8 cellular contexts compared by ENCODE assay signal in genomic region chr1:155241069-155241679, GRCh38. TPM values are rescaled to one million over a fixed set of nuclear protein-coding genes. Genes with fewer than 3 reads are reported as not detected.
DNase-seq lines count a peak whose midpoint lies in the region; ATAC-seq, FAIRE-seq and TF ChIP-seq lines count a peak whose summit lies in the region.

No MANE protein-coding gene starts in this region.

- H3K4me3 ChIP-seq in breast epithelium: peak overlapping the region; percentile 38 to 63 (median 47)
- H3K4me3 ChIP-seq in iPS-15b (ENCODE audit: low read depth, low read length): peak overlapping the region; percentile 50
- peak overlapping the region; percentile 30 to 45 (median 42) for H3K4me3 ChIP-seq in sigmoid colon

- no peaks in the 10 kb centered on the region for H3K9me3 ChIP-seq in breast epithelium
- H3K9me3 ChIP-seq in iPS-15b (ENCODE audit: control insufficient read depth, insufficient read depth, low read length): no peaks in the 10 kb centered on the region
- H3K9me3 ChIP-seq in sigmoid colon: no peaks in the 10 kb centered on the region

- no peak for TF ChIP-seq EP300 in sigmoid colon (IDR thresholded peaks at IDR 0.05)

- no peak overlapping the region for H3K9ac ChIP-seq in iPS-15b (ENCODE audit: low read depth, low read length)

- TF ChIP-seq CTCF in breast epithelium (IDR thresholded peaks at IDR 0.05): no peak
- TF ChIP-seq CTCF in sigmoid colon (IDR thresholded peaks at IDR 0.05): no peak

- TF ChIP-seq POLR2A in breast epithelium (IDR thresholded peaks at IDR 0.05): no peak
- no peak for TF ChIP-seq POLR2A in sigmoid colon (IDR thresholded peaks at IDR 0.05)

- peak; percentile 69 for FAIRE-seq in TTC549 (lab: Jason Lieb, UNC)

- H3K27me3 ChIP-seq in breast epithelium (peaks cover 0 to 3% of the 10 kb centered on the region in 2 donors), iPS-15b (ENCODE audit: control insufficient read depth, insufficient read depth, low read length) (peaks cover 19% of the 10 kb centered on the region), sigmoid colon (no peaks in the 10 kb centered on the region)

- in situ Hi-C loops in ACHN (cut with HindIII; ENCODE audit: low pct_ligation_motif_present, low pct_unique_long_range_greater_than_20kb, low sequenced_read_pairs): no loop called here

- intact Hi-C loops in breast epithelium (cut with DNase I; ENCODE audit: low total_unique reads): no loop called here
- intact Hi-C loops in sigmoid colon (cut with DNase I): loop anchor here (5.0 kb wide), 1 partner anchor 34 kb away; the partner anchor contains the start of genes MTX1 and THBS3

- ATAC-seq in GM21576 (IDR thresholded peaks at IDR 0.05; ENCODE audit: unreplicated experiment) (peak; percentile 36), GM19351 (IDR thresholded peaks at IDR 0.05; ENCODE audit: unreplicated experiment) (no peak)

- H3K36me3 ChIP-seq in breast epithelium (no peaks in the 10 kb centered on the region), iPS-15b (ENCODE audit: control insufficient read depth, insufficient read depth, low read length) (peaks cover 3% of the 10 kb centered on the region), sigmoid colon (peaks cover 0 to 32% (median 9%) of the 10 kb centered on the region in 4 donors)

- WGBS in sigmoid colon, 2 donors: 5 to 16% methylated on average over 4 of the region's 4 CpGs

- peaks cover 0 to 5% of the 10 kb centered on the region in 2 donors for H3K4me1 ChIP-seq in breast epithelium
- no peaks in the 10 kb centered on the region for H3K4me1 ChIP-seq in iPS-15b (ENCODE audit: control insufficient read depth, insufficient read depth, low read length)
- H3K4me1 ChIP-seq in sigmoid colon: peaks cover 7 to 43% (median 37%) of the 10 kb centered on the region in 4 donors

- H3K27ac ChIP-seq in breast epithelium (peak overlapping the region; percentile 17 to 56), sigmoid colon (peak overlapping the region; percentile 34 to 49 (median 44))

- DNase-seq in ACHN (peak; percentile 87), NCI-H2171 treated with DMSO at 0.1 percent for 48 hours (lab: John Stamatoyannopoulos, UW) (peak; percentile 76), breast epithelium (ENCODE audit: low spot score in 2 of 2) (peak in 1 of 2 donors; percentile 74), sigmoid colon (peak; percentile 86)

RNA-seq across cellular contexts. Expression of gene ENTREP3, which starts 14.1 kb away (rescaled TPM):
- total RNA-seq in breast epithelium (10 to 100 TPM in 2 of 3 donors, 1 to 10 TPM in 1; 8.2 to 12.1 (median 10.2) TPM), sigmoid colon (10 to 100 TPM; 11.8 to 44.0 (median 16.0) TPM)
- polyA plus RNA-seq in sigmoid colon: 10 to 100 TPM in 1 of 3 donors, 1 to 10 TPM in 2; 5.4 to 17.6 (median 6.5) TPM

RNA-seq across cellular contexts. Expression of gene SCAMP3, which starts 21.0 kb away (rescaled TPM):
- total RNA-seq in breast epithelium (10 to 100 TPM; 64.9 to 72.0 (median 68.3) TPM), sigmoid colon (10 to 100 TPM; 25.1 to 45.3 (median 36.5) TPM)
- 10 to 100 TPM; 11.6 to 56.4 (median 22.8) TPM for polyA plus RNA-seq in sigmoid colon

RNA-seq across cellular contexts. Expression of gene CLK2, which starts 32.1 kb away (rescaled TPM):
- total RNA-seq in breast epithelium (10 to 100 TPM; 29.1 to 53.4 (median 48.7) TPM), sigmoid colon (10 to 100 TPM; 21.4 to 33.2 (median 25.3) TPM)
- polyA plus RNA-seq in sigmoid colon: 10 to 100 TPM in 2 of 3 donors, 1 to 10 TPM in 1; 7.2 to 45.9 (median 14.4) TPM

RNA-seq across cellular contexts. Expression of gene MTX1, which starts 32.7 kb away (rescaled TPM):
- total RNA-seq in breast epithelium (10 to 100 TPM; 41.1 to 50.8 (median 44.8) TPM), sigmoid colon (10 to 100 TPM; 15.5 to 29.8 (median 27.7) TPM)
- polyA plus RNA-seq in sigmoid colon: 10 to 100 TPM; 51.7 to 69.7 (median 53.2) TPM

RNA-seq across cellular contexts. Expression of gene THBS3, which starts 33.5 kb away (rescaled TPM):
- total RNA-seq in breast epithelium: 10 to 100 TPM; 17.3 to 27.5 (median 25.9) TPM
- 10 to 100 TPM in 3 of 4 donors, 1 to 10 TPM in 1; 9.6 to 43.5 (median 18.5) TPM for total RNA-seq in sigmoid colon
- 10 to 100 TPM in 1 of 3 donors, 1 to 10 TPM in 2; 3.5 to 13.4 (median 6.0) TPM for polyA plus RNA-seq in sigmoid colon
